8 cellular contexts compared by ENCODE assay signal in genomic region chr13:85806553-85807175, GRCh38. TPM values are rescaled to one million over a fixed set of nuclear protein-coding genes. Genes with fewer than 3 reads are reported as not detected.
A peak's percentile ranks its signal among the peaks of the same experiment; 100 is the strongest.
DNase-seq lines count a peak whose midpoint lies in the region; ATAC-seq and TF ChIP-seq lines count a peak whose summit lies in the region.

No MANE protein-coding gene starts in this region.

- intact Hi-C loops in activated naive CD4-positive, alpha-beta T cell treated with anti-CD3 and anti-CD28 coated beads for 36 hours (cut with micrococcal nuclease): loop anchor here (1.0 to 2.0 kb wide), 3 partner anchors 889 to 962 kb away; no protein-coding TSS in a partner anchor

- TF ChIP-seq CTCF in BE2C (IDR thresholded peaks at IDR 0.05; ENCODE audit: low read depth, low read length): peak; percentile 61
- peak; percentile 88 for TF ChIP-seq CTCF in mesothelial cell of epicardium (IDR thresholded peaks at IDR 0.05; ENCODE audit: unreplicated experiment)

- H3K27ac Mint-ChIP-seq in mesothelial cell of epicardium: no peak overlapping the region
- no peak overlapping the region for H3K27ac Mint-ChIP-seq in activated naive CD4-positive, alpha-beta T cell treated with anti-CD3 and anti-CD28 coated beads for 36 hours
- H3K27ac Mint-ChIP-seq in activated CD8-positive, alpha-beta memory T cell treated with anti-CD3 and anti-CD28 coated beads, Interleukin-2, amount 10 ng/mL, durations not matched to agents 7 days and 5 days: no peak overlapping the region

- peaks cover 3% of the 10 kb centered on the region; the same call in 1 of the 2 replicates for H3K4me1 ChIP-seq in BE2C

- no peak overlapping the region for H3K4me3 Mint-ChIP-seq in mesothelial cell of epicardium
- H3K4me3 Mint-ChIP-seq in activated naive CD4-positive, alpha-beta T cell treated with anti-CD3 and anti-CD28 coated beads for 36 hours: no peak overlapping the region
- H3K4me3 Mint-ChIP-seq in activated CD8-positive, alpha-beta memory T cell treated with anti-CD3 and anti-CD28 coated beads, Interleukin-2, amount 10 ng/mL, durations not matched to agents 7 days and 5 days: no peak overlapping the region

- H3K36me3 Mint-ChIP-seq in mesothelial cell of epicardium: no peaks in the 10 kb centered on the region
- no peaks in the 10 kb centered on the region for H3K36me3 Mint-ChIP-seq in activated naive CD4-positive, alpha-beta T cell treated with anti-CD3 and anti-CD28 coated beads for 36 hours (ENCODE audit: low read depth)
- no peaks in the 10 kb centered on the region for H3K36me3 Mint-ChIP-seq in activated CD8-positive, alpha-beta memory T cell treated with anti-CD3 and anti-CD28 coated beads, Interleukin-2, amount 10 ng/mL, durations not matched to agents 7 days and 5 days

- CTCF ChIA-PET in activated naive CD4-positive, alpha-beta T cell treated with anti-CD3 and anti-CD28 coated beads for 36 hours (lab: Charles Lee): interaction anchor here (0.9 kb wide), 1 partner anchor 21 kb away, joined by 3 read pairs; no protein-coding TSS in a partner anchor
- CTCF ChIA-PET in activated CD8-positive, alpha-beta memory T cell treated with anti-CD3 and anti-CD28 coated beads, Interleukin-2, amount 10 ng/mL, durations not matched to agents 7 days and 5 days (lab: Charles Lee): no interaction called here

- H3K27me3 Mint-ChIP-seq in mesothelial cell of epicardium (ENCODE audit: low read depth): no peaks in the 10 kb centered on the region
- H3K27me3 Mint-ChIP-seq in activated naive CD4-positive, alpha-beta T cell treated with anti-CD3 and anti-CD28 coated beads for 36 hours (ENCODE audit: low read depth): no peaks in the 10 kb centered on the region
- no peaks in the 10 kb centered on the region for H3K27me3 Mint-ChIP-seq in activated CD8-positive, alpha-beta memory T cell treated with anti-CD3 and anti-CD28 coated beads, Interleukin-2, amount 10 ng/mL, durations not matched to agents 7 days and 5 days

- H3K36me3 ChIP-seq in BE2C: no peaks in the 10 kb centered on the region

- H3K9me3 Mint-ChIP-seq in mesothelial cell of epicardium: peaks cover 10% of the 10 kb centered on the region
- no peaks in the 10 kb centered on the region for H3K9me3 Mint-ChIP-seq in activated naive CD4-positive, alpha-beta T cell treated with anti-CD3 and anti-CD28 coated beads for 36 hours
- H3K9me3 Mint-ChIP-seq in activated CD8-positive, alpha-beta memory T cell treated with anti-CD3 and anti-CD28 coated beads, Interleukin-2, amount 10 ng/mL, durations not matched to agents 7 days and 5 days (ENCODE audit: low read depth): no peaks in the 10 kb centered on the region

- no peaks in the 10 kb centered on the region for H3K27me3 ChIP-seq in BE2C

- H3K9me3 ChIP-seq in BE2C: no peaks in the 10 kb centered on the region

- peaks cover 9% of the 10 kb centered on the region for H3K4me1 Mint-ChIP-seq in mesothelial cell of epicardium
- no peaks in the 10 kb centered on the region for H3K4me1 Mint-ChIP-seq in activated naive CD4-positive, alpha-beta T cell treated with anti-CD3 and anti-CD28 coated beads for 36 hours (ENCODE audit: low read depth)
- H3K4me1 Mint-ChIP-seq in activated CD8-positive, alpha-beta memory T cell treated with anti-CD3 and anti-CD28 coated beads, Interleukin-2, amount 10 ng/mL, durations not matched to agents 7 days and 5 days: no peaks in the 10 kb centered on the region

- H3K4me3 ChIP-seq in BE2C (ENCODE audit: low read depth, low read length): no peak overlapping the region

- ATAC-seq in GM18907 (IDR thresholded peaks at IDR 0.05; ENCODE audit: unreplicated experiment) (peak; percentile 86), HG03280 (IDR thresholded peaks at IDR 0.05; ENCODE audit: unreplicated experiment) (peak; percentile 76)
- ATAC-seq in activated CD8-positive, alpha-beta memory T cell treated with anti-CD3 and anti-CD28 coated beads, Interleukin-2, amount 10 ng/mL, durations not matched to agents 7 days and 5 days: no peak

- DNase-seq in BE2C (no peak), NCI-H69 (lab: John Stamatoyannopoulos, UW) (peak; percentile 48), mesothelial cell of epicardium (ENCODE audit: low spot score in 2 of 2, unreplicated experiment in 2 of 2) (no peak)
- DNase-seq in central memory CD4-positive, alpha-beta T cell: peak; percentile 2
- DNase-seq in activated naive CD4-positive, alpha-beta T cell treated with anti-CD3 and anti-CD28 coated beads for 36 hours: no peak
- no peak for DNase-seq in activated CD8-positive, alpha-beta memory T cell treated with anti-CD3 and anti-CD28 coated beads, Interleukin-2, amount 10 ng/mL, durations not matched to agents 7 days and 5 days

RNA-seq across cellular contexts. Expression of gene SLITRK6, which starts 7.4 kb away (rescaled TPM):
- 1.1 TPM for polyA plus RNA-seq in BE2C (2012; ENCODE audit: insufficient read depth, insufficient read length, low read depth)
- total RNA-seq in mesothelial cell of epicardium: 14.7 to 16.9 TPM (median 16.0 TPM) in 3 replicates
- total RNA-seq in activated naive CD4-positive, alpha-beta T cell treated with anti-CD3 and anti-CD28 coated beads for 36 hours: not detected
- total RNA-seq in activated CD8-positive, alpha-beta memory T cell treated with anti-CD3 and anti-CD28 coated beads, Interleukin-2, amount 10 ng/mL, durations not matched to agents 7 days and 5 days: not detected

Comparison
In these comparisons a context has a peak if more than half of its experiments do, and no peak if none do; other contexts are left out.
1. DNase-seq: peak in NCI-H69 (single experiment) and central memory CD4-positive, alpha-beta T cell (single experiment); none in BE2C (single experiment), mesothelial cell of epicardium (0 of 2), activated naive CD4-positive, alpha-beta T cell treated with anti-CD3 and anti-CD28 coated beads for 36 hours (single experiment) and activated CD8-positive, alpha-beta memory T cell treated with anti-CD3 and anti-CD28 coated beads, Interleukin-2, amount 10 ng/mL, durations not matched to agents 7 days and 5 days (single experiment).
2. RNA of gene SLITRK6, which starts 7.4 kb away (total RNA-seq): 14.7 to 16.9 TPM in mesothelial cell of epicardium; not detected in activated naive CD4-positive, alpha-beta T cell treated with anti-CD3 and anti-CD28 coated beads for 36 hours and not detected in activated CD8-positive, alpha-beta memory T cell treated with anti-CD3 and anti-CD28 coated beads, Interleukin-2, amount 10 ng/mL, durations not matched to agents 7 days and 5 days; every median in the first group is over 10 times any median in the second.